ENCODE assay signal across 9 cellular contexts in the genomic region with DNA sequence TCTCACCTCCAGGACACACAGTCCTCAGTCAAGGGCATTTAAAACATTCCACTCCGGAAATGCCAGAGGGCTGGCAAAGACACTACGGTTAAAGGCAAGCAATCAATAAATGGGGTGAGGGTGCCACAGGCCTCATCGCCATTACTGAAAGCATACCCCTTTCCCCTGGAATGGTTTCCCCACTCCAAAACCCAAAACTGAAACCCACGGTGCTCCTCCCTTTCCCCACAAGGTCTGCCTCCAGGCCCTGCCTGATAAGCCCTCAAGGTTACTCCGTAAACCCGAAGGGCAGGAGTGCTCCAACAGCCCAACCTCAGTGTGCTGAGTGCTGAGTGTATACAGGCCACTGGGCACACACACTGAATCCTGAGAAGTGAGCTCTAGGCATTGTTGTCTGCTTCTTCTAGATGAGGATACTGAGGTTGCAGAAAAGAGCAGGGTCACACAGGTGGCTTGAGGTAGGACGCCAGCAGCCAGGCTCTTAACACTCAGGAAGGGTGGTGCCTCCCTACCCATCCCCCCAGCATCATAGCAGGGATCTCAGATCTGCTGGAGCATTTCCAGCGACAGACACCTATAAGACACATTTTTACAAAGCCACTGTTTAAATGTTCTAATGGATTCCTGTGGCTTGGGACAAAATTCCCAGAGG. TPM values are rescaled to one million over a fixed set of nuclear protein-coding genes. Genes with fewer than 3 reads are reported as not detected.
DNase-seq lines count a peak whose midpoint lies in the region; ATAC-seq and TF ChIP-seq lines count a peak whose summit lies in the region.
"Had no signal": no experiment of that assay in that cellular context is flagged by ENCODE, and none has a peak within 500 bp of the region (broad histone marks: within the 10 kb centered on the region; RNA-seq: fewer than 3 reads in every experiment).

No MANE protein-coding gene starts in this region.

- no peak for DNase-seq in activated T-cell treated with anti-CD3 and anti-CD28 coated beads, Interleukin-2, amount 50 U/mL, for 24 hours
- no peak for DNase-seq in activated T-cell treated with anti-CD3 and anti-CD28 coated beads, Interleukin-2, amount 50 U/mL, for 48 hours
- DNase-seq in SW480 (ENCODE audit: low spot score) (peak; percentile 45), thyroid gland (peak in 1 of 2 donors; percentile 39), A673 (ENCODE audit: low spot score) (no peak), GM10248 (ENCODE audit: extremely low spot score) (no peak)
- DNase-seq: activated T-cell treated with anti-CD3 and anti-CD28 coated beads, Interleukin-2, amount 50 U/mL, for 1 hour had no signal

- no peaks in the 10 kb centered on the region for H3K27me3 Mint-ChIP-seq in activated T-cell treated with anti-CD3 and anti-CD28 coated beads, Interleukin-2, amount 50 U/mL, for 24 hours

- H3K27ac Mint-ChIP-seq in activated T-cell treated with anti-CD3 and anti-CD28 coated beads, Interleukin-2, amount 50 U/mL, for 24 hours, result peak overlapping the region; percentile 51

- peaks cover 8% of the 10 kb centered on the region for H3K36me3 ChIP-seq in iPS-15b (ENCODE audit: control insufficient read depth, insufficient read depth, low read length)
- H3K36me3 ChIP-seq in thyroid gland, result no peaks in the 10 kb centered on the region
- no peaks in the 10 kb centered on the region for H3K36me3 ChIP-seq in A673 (ENCODE audit: insufficient read depth, low read length, poor library complexity, severe bottlenecking)

- intact Hi-C loops in thyroid gland (cut with DNase I), result no loop called here
- intact Hi-C loops in A673 (cut with micrococcal nuclease; ENCODE audit: unreplicated experiment), result no loop called here

- 69 to 75% methylated on average over 8 of the region's 8 CpGs for WGBS in thyroid gland, 2 donors

- H3K4me1 ChIP-seq in iPS-15b (ENCODE audit: control insufficient read depth, insufficient read depth, low read length) (peaks cover 58% of the 10 kb centered on the region), thyroid gland (peaks cover 55 to 59% of the 10 kb centered on the region in 2 donors), A673 (ENCODE audit: insufficient read depth, low read length, poor library complexity, severe bottlenecking) (no peaks in the 10 kb centered on the region)

- H3K9me3 Mint-ChIP-seq in activated T-cell treated with anti-CD3 and anti-CD28 coated beads, Interleukin-2, amount 50 U/mL, for 24 hours, result no peaks in the 10 kb centered on the region

- H3K4me1 Mint-ChIP-seq in activated T-cell treated with anti-CD3 and anti-CD28 coated beads, Interleukin-2, amount 50 U/mL, for 24 hours (ENCODE audit: low read depth), result peaks cover 87% of the 10 kb centered on the region

- H3K27me3 ChIP-seq in iPS-15b (ENCODE audit: control insufficient read depth, insufficient read depth, low read length) (no peaks in the 10 kb centered on the region), thyroid gland (no peaks in the 10 kb centered on the region), A673 (replicated peaks; ENCODE audit: insufficient read depth, low read depth, low read length, poor library complexity) (no peaks in the 10 kb centered on the region)

- H3K27ac ChIP-seq in thyroid gland (peak overlapping the region; percentile 30 to 63 (median 54)), A673 (ENCODE audit: low read depth, low read length, poor library complexity, severe bottlenecking) (no peak overlapping the region)

- peaks cover 25% of the 10 kb centered on the region for H3K36me3 Mint-ChIP-seq in activated T-cell treated with anti-CD3 and anti-CD28 coated beads, Interleukin-2, amount 50 U/mL, for 24 hours (ENCODE audit: low read depth)

- H3K4me3 Mint-ChIP-seq in activated T-cell treated with anti-CD3 and anti-CD28 coated beads, Interleukin-2, amount 50 U/mL, for 24 hours, result peak overlapping the region; percentile 33

- BruUV-seq in A673 (replicated peaks; lab: Mats Ljungman, UMichigan), result no TSS peak

- CTCF ChIA-PET in A673 (lab: Charles Lee) (no interaction called here), GM10248 (lab: Yijun Ruan, JAX) (interaction anchor here (1.6 to 1.8 kb wide), 2 partner anchors 8 to 11 kb away, joined by 4 read pairs; no protein-coding TSS in a partner anchor)

- POLR2A ChIA-PET in A673 (lab: Charles Lee; ENCODE audit: low non-redundant PET), result no interaction called here
- POLR2A ChIA-PET in GM10248 (lab: Yijun Ruan, JAX), result no interaction called here

- no peak overlapping the region for H3K4me3 ChIP-seq in iPS-15b (ENCODE audit: low read depth, low read length)
- H3K4me3 ChIP-seq in thyroid gland (replicated peaks in 1 of 3), result no peak overlapping the region
- no peak overlapping the region for H3K4me3 ChIP-seq in A673 (ENCODE audit: low read depth, low read length, poor library complexity, severe bottlenecking)

- no peak for TF ChIP-seq CTCF in thyroid gland (IDR thresholded peaks at IDR 0.05)
- no peak for TF ChIP-seq CTCF in A673 (conservative IDR thresholded peaks at IDR 0.05; ENCODE audit: low read depth, low read length)
- no peak for TF ChIP-seq CTCF in GM10248 (IDR thresholded peaks at IDR 0.05; ENCODE audit: control extremely low read depth, extremely low read depth, low read depth, missing control alignments)

- no peak for ATAC-seq in HG02623 (IDR thresholded peaks at IDR 0.05; ENCODE audit: unreplicated experiment)

- H3K9me3 ChIP-seq in iPS-15b (ENCODE audit: control insufficient read depth, insufficient read depth, low read length) (no peaks in the 10 kb centered on the region), thyroid gland (no peaks in the 10 kb centered on the region), A673 (ENCODE audit: low read depth, low read length, poor library complexity, severe bottlenecking) (no peaks in the 10 kb centered on the region)

- peak overlapping the region; percentile 54 for H3K9ac ChIP-seq in iPS-15b (ENCODE audit: low read depth, low read length)

- no peak for TF ChIP-seq POLR2A in thyroid gland (IDR thresholded peaks at IDR 0.05)

RNA-seq across cellular contexts. Expression of a gene that starts 29.0 kb away (rescaled TPM):
- 10 to 100 TPM; 15.4 to 23.0 (median 18.2) TPM for total RNA-seq in thyroid gland
- total RNA-seq in A673 (2021), result 43.0 and 55.1 TPM in 2 replicates
